Comparison of ENCODE assay signal across 8 cellular contexts in genomic region chr15:89243046-89243690, GRCh38. TPM values are rescaled to one million over a fixed set of nuclear protein-coding genes. Genes with fewer than 3 reads are reported as not detected.
DNase-seq lines count a peak whose midpoint lies in the region; ATAC-seq and TF ChIP-seq lines count a peak whose summit lies in the region.

No MANE protein-coding gene starts in this region.

- H3K9me3 ChIP-seq in breast epithelium (no peaks in the 10 kb centered on the region), right lobe of liver (no peaks in the 10 kb centered on the region), upper lobe of left lung (no peaks in the 10 kb centered on the region)

- H3K4me3 ChIP-seq in breast epithelium: peak overlapping the region; percentile 60 to 81 (median 71)
- peak overlapping the region; percentile 60 to 66 (median 65) for H3K4me3 ChIP-seq in right lobe of liver
- H3K4me3 ChIP-seq in upper lobe of left lung: peak overlapping the region; percentile 68 to 94 (median 89)

- H3K36me3 Mint-ChIP-seq in activated T-cell treated with anti-CD3 and anti-CD28 coated beads, Interleukin-2, amount 50 U/mL, for 4 hours (ENCODE audit: insufficient read depth): peaks cover 16% of the 10 kb centered on the region

- H3K27me3 ChIP-seq in breast epithelium: no peaks in the 10 kb centered on the region
- H3K27me3 ChIP-seq in right lobe of liver: no peaks in the 10 kb centered on the region
- no peaks in the 10 kb centered on the region for H3K27me3 ChIP-seq in upper lobe of left lung

- WGBS in right lobe of liver (ENCODE audit: insufficient coverage, low coverage, low lambda C conversion rate, missing lambda C conversion rate): 25% methylated on average over 19 of the region's 20 CpGs
- 41 to 48% methylated on average over 18 to 20 of the region's 20 CpGs for WGBS in upper lobe of left lung, 2 donors

- H3K4me1 Mint-ChIP-seq in activated T-cell treated with anti-CD3 and anti-CD28 coated beads, Interleukin-2, amount 50 U/mL, for 4 hours (ENCODE audit: low read depth): peaks cover 28% of the 10 kb centered on the region

- peak overlapping the region; percentile 93 for H3K4me3 Mint-ChIP-seq in activated T-cell treated with anti-CD3 and anti-CD28 coated beads, Interleukin-2, amount 50 U/mL, for 4 hours

- no peaks in the 10 kb centered on the region for H3K9me3 Mint-ChIP-seq in activated T-cell treated with anti-CD3 and anti-CD28 coated beads, Interleukin-2, amount 50 U/mL, for 4 hours

- no peak for TF ChIP-seq POLR2A in breast epithelium (IDR thresholded peaks at IDR 0.05)
- no peak for TF ChIP-seq POLR2A in right lobe of liver (IDR thresholded peaks at IDR 0.05)
- no peak for TF ChIP-seq POLR2A in upper lobe of left lung (IDR thresholded peaks at IDR 0.05)

- peaks cover 0 to 5% of the 10 kb centered on the region in 2 donors for H3K4me1 ChIP-seq in breast epithelium
- peaks cover 0 to 6% (median 0%) of the 10 kb centered on the region in 4 donors for H3K4me1 ChIP-seq in right lobe of liver
- peaks cover 12 to 19% (median 15%) of the 10 kb centered on the region in 4 donors for H3K4me1 ChIP-seq in upper lobe of left lung

- TF ChIP-seq EP300 in upper lobe of left lung (IDR thresholded peaks at IDR 0.05): no peak

- H3K27me3 Mint-ChIP-seq in activated T-cell treated with anti-CD3 and anti-CD28 coated beads, Interleukin-2, amount 50 U/mL, for 4 hours (ENCODE audit: low read depth): peaks cover 1% of the 10 kb centered on the region

- TF ChIP-seq CTCF in breast epithelium (IDR thresholded peaks at IDR 0.05): no peak
- no peak for TF ChIP-seq CTCF in right lobe of liver (IDR thresholded peaks at IDR 0.05)
- no peak for TF ChIP-seq CTCF in upper lobe of left lung (IDR thresholded peaks at IDR 0.05)

- intact Hi-C loops in breast epithelium (cut with DNase I; ENCODE audit: low total_unique reads) (no loop called here), right lobe of liver (cut with DNase I) (no loop called here)

- H3K36me3 ChIP-seq in breast epithelium (no peaks in the 10 kb centered on the region), right lobe of liver (no peaks in the 10 kb centered on the region), upper lobe of left lung (no peaks in the 10 kb centered on the region)

- ATAC-seq in activated T-cell treated with anti-CD3 and anti-CD28 coated beads, Interleukin-2, amount 50 U/mL, for 4 hours: no peak
- peak; percentile 23 to 50 (median 38) for ATAC-seq in right lobe of liver
- ATAC-seq in upper lobe of left lung (ENCODE audit: low FRiP score in 2 of 2): peak in 1 of 2 donors; percentile 53

- H3K27ac ChIP-seq in breast epithelium (peak overlapping the region; percentile 54 to 71), right lobe of liver (peak overlapping the region; percentile 61 to 75 (median 74)), upper lobe of left lung (peak overlapping the region; percentile 23 to 87 (median 75))

- DNase-seq in activated T-cell treated with anti-CD3 and anti-CD28 coated beads, Interleukin-2, amount 50 U/mL, for 4 hours: no peak
- no peak for DNase-seq in activated T-cell treated with anti-CD3 and anti-CD28 coated beads, Interleukin-2, amount 50 U/mL, for 48 hours
- DNase-seq in breast epithelium (ENCODE audit: low spot score in 2 of 2): no peak
- DNase-seq in right lobe of liver: no peak
- DNase-seq in upper lobe of left lung: no peak
- DNase-seq in inferior parietal cortex (ENCODE audit: extremely low spot score): no peak
- DNase-seq in epidermal melanocyte (ENCODE audit: insufficient read length, low spot score): no peak
- DNase-seq in hippocampal formation (lab: John Stamatoyannopoulos, UW): no peak

RNA-seq across cellular contexts. Expression of gene FANCI, which starts 0.6 kb away (rescaled TPM):
- total RNA-seq in activated T-cell treated with anti-CD3 and anti-CD28 coated beads, Interleukin-2, amount 50 U/mL, for 4 hours: 10 to 100 TPM; 50.3 to 65.1 (median 52.6) TPM
- total RNA-seq in breast epithelium (1 to 10 TPM; 7.6 to 9.9 (median 7.9) TPM), right lobe of liver (1 to 10 TPM in 5 of 6 experiments, under 1 TPM in 1; 0.98 to 7.2 (median 2.8) TPM), upper lobe of left lung (10 to 100 TPM in 1 of 6 donors, 1 to 10 TPM in 5; 5.0 to 10.9 (median 6.6) TPM)

RNA-seq across cellular contexts. Expression of gene RLBP1, which starts 21.8 kb away (rescaled TPM):
- total RNA-seq in activated T-cell treated with anti-CD3 and anti-CD28 coated beads, Interleukin-2, amount 50 U/mL, for 4 hours: not detected
- total RNA-seq in breast epithelium (not detected), right lobe of liver (not detected), upper lobe of left lung (not detected)

Comparison
In these comparisons a context has a peak if more than half of its experiments do, and no peak if none do; other contexts are left out.
1. ATAC-seq: peak in right lobe of liver (4 of 4); none in activated T-cell treated with anti-CD3 and anti-CD28 coated beads, Interleukin-2, amount 50 U/mL, for 4 hours (0 of 2).
2. RNA of gene FANCI, which starts 0.6 kb away (total RNA-seq): 50.3 to 65.1 TPM in activated T-cell treated with anti-CD3 and anti-CD28 coated beads, Interleukin-2, amount 50 U/mL, for 4 hours; 7.6 to 9.9 TPM in breast epithelium, 5.0 to 10.9 TPM in upper lobe of left lung and 0.98 to 7.2 TPM in right lobe of liver; every median in the first group is over 4 times any median in the second.
3. Peak in every context shown above with its lines, with median percentiles within 50 percentile points of each other: H3K27ac ChIP-seq and H3K4me3 ChIP-seq.